22 cellular contexts compared by ENCODE assay signal in the genomic region with DNA sequence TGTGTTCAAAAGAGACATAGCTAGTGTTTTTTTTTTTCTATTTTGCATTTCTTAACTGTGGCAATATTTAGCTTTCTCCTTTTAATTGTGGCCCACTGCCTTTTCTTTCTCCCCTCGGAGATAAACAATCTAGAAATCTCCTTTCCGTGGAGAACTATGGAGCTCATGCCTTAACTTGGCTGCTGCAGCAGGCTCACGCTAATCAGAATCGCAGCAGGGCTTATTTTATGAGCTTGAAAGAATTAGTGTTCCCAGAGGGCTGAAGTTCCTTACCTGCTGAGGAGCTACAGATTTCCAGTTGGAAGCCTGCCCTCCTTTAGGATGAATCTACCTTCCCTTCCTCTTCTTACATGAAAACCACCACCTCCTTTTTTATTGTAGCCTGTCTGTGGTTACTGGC. TPM values are rescaled to one million over a fixed set of nuclear protein-coding genes. Genes with fewer than 3 reads are reported as not detected.
DNase-seq lines count a peak whose midpoint lies in the region; FAIRE-seq and TF ChIP-seq lines count a peak whose summit lies in the region.
"Had no signal": no experiment of that assay in that cellular context is flagged by ENCODE, and none has a peak within 500 bp of the region (broad histone marks: within the 10 kb centered on the region; RNA-seq: fewer than 3 reads in every experiment).

No MANE protein-coding gene starts in this region.

- FAIRE-seq in frontal cortex (lab: Jason Lieb, UNC) = no peak
- FAIRE-seq: H54, HepG2, urothelium cell line had no signal

- DNase-seq in NCI-H2107 treated with DMSO at 0.1 percent for 48 hours (lab: John Stamatoyannopoulos, UW; ENCODE audit: unreplicated experiment) = peak; percentile 18
- DNase-seq in NCI-H2107 (lab: John Stamatoyannopoulos, UW) = no peak
- peak; percentile 58 for DNase-seq in LNCaP clone FGC (ENCODE audit: low read depth)
- DNase-seq in dorsolateral prefrontal cortex = no peak
- DNase-seq in pons (ENCODE audit: low spot score) = peak; percentile 45
- no peak for DNase-seq in medulla oblongata (ENCODE audit: extremely low spot score)
- DNase-seq in frontal cortex (ENCODE audit: low spot score in 2 of 2) = no peak
- no peak for DNase-seq in stimulated activated CD4-positive, alpha-beta T cell treated with anti-CD3 and anti-CD28 coated beads, Interleukin-4, amount 100 ng/mL, for 24 hours
- DNase-seq: activated CD4-positive, alpha-beta T cell treated with anti-CD3 and anti-CD28 coated beads, Interleukin-2, amount 10 ng/mL, durations not matched to agents 24 days and 14 days; activated effector memory CD4-positive, alpha-beta T cell treated with anti-CD3 and anti-CD28 coated beads, Interleukin-2, amount 50 U/mL, for 16 hours; COR-L47; head of caudate nucleus; immature natural killer cell; lower lobe of right lung; NCI-H345; posterior cingulate gyrus; RPMI8226; SW 1271 had no signal

- intact Hi-C loops in dorsolateral prefrontal cortex (cut with DNase I) = loop anchor here in 1 of 2 donors (5.0 kb wide), 1 partner anchor 37 kb away; a partner anchor contains a TSS

- TF ChIP-seq CTCF in LNCaP clone FGC (IDR thresholded peaks at IDR 0.05; ENCODE audit: control insufficient read depth, extremely low read depth, insufficient read depth) = no peak
- TF ChIP-seq CTCF in dorsolateral prefrontal cortex (IDR thresholded peaks at IDR 0.05 in 54 of 56, conservative IDR thresholded peaks at IDR 0.05 in 2 of 56; ENCODE audit: low read depth in 1 of 56, partially characterized antibody in 56 of 56) = no peak

- no peaks in the 10 kb centered on the region for H3K27me3 ChIP-seq in dorsolateral prefrontal cortex

- H3K27ac ChIP-seq in dorsolateral prefrontal cortex = peak overlapping the region in 35 of 59 donors; percentile 1 to 87 (median 64)
- H3K27ac ChIP-seq: lower lobe of right lung had no signal

- H3K4me3 ChIP-seq in LNCaP clone FGC (ENCODE audit: low read depth, low read length) (no peak overlapping the region), dorsolateral prefrontal cortex (peak overlapping the region in 4 of 59 donors; percentile 4 to 37 (median 9))
- H3K4me3 ChIP-seq: lower lobe of right lung, smooth muscle cell had no signal

RNA-seq across cellular contexts. Expression of a gene that starts 35.6 kb away (rescaled TPM):
- total RNA-seq in dorsolateral prefrontal cortex (10 to 100 TPM; 24.9 to 52.4 (median 41.0) TPM), frontal cortex (61.1 TPM)

Comparison
In these comparisons a context has a peak if more than half of its experiments do, and no peak if none do; other contexts are left out.
1. DNase-seq: peak in NCI-H2107 treated with DMSO at 0.1 percent for 48 hours (single experiment), LNCaP clone FGC (single experiment) and pons (single experiment); none in NCI-H2107 (single experiment), dorsolateral prefrontal cortex (0 of 10), medulla oblongata (single experiment), frontal cortex (0 of 2) and stimulated activated CD4-positive, alpha-beta T cell treated with anti-CD3 and anti-CD28 coated beads, Interleukin-4, amount 100 ng/mL, for 24 hours (single experiment).